Comparison of ENCODE assay signal across 29 cellular contexts in genomic region chr21:41373253-41373652, GRCh38. TPM values are rescaled to one million over a fixed set of nuclear protein-coding genes. Genes with fewer than 3 reads are reported as not detected.
"Had no signal": no experiment of that assay in that cellular context is flagged by ENCODE, and none has a peak within 500 bp of the region (broad histone marks: within the 10 kb centered on the region; RNA-seq: fewer than 3 reads in every experiment).

No MANE protein-coding gene starts in this region.

- H3K4me1 ChIP-seq: parathyroid adenoma had no signal

- ATAC-seq: activated T-cell treated with anti-CD3 and anti-CD28 coated beads, Interleukin-2, amount 50 U/mL, for 72 hours; body of pancreas; heart right ventricle; left colon; right cardiac atrium; stimulated activated naive B cell treated with anti-CD40 and anti-IgM and Interleukin-4, amounts not matched to agents 10 μg/mL and 1 μg/mL and 100 μg/mL, for 72 hours had no signal

- H3K27ac ChIP-seq: body of pancreas, cardiac muscle cell, heart right ventricle, parathyroid adenoma, upper lobe of left lung had no signal

- H3K9me3 ChIP-seq: body of pancreas, heart right ventricle, upper lobe of left lung had no signal

- H3K9ac ChIP-seq: parathyroid adenoma had no signal

- H3K36me3 ChIP-seq: cardiac muscle cell had no signal

- H3K9me3 Mint-ChIP-seq: activated B cell treated with CpG ODN at 0.5 μM for 24 hours; activated CD4-positive, alpha-beta memory T cell treated with anti-CD3 and anti-CD28 coated beads for 36 hours; activated T-cell treated with anti-CD3 and anti-CD28 coated beads, Interleukin-2, amount 50 U/mL, for 72 hours; dendritic cell treated with granulocyte-macrophage colony-stimulating factor and Interleukin-4, amounts not matched to agents 40 ng/mL and 50 ng/mL, for 4 days; memory B cell; nephron progenitor cell; stimulated activated naive B cell treated with anti-CD40 and anti-IgM and Interleukin-4, amounts not matched to agents 10 μg/mL and 1 μg/mL and 100 μg/mL, for 72 hours had no signal

- H3K4me3 ChIP-seq: body of pancreas, cardiac muscle cell, heart right ventricle, upper lobe of left lung had no signal

- H2AFZ ChIP-seq: parathyroid adenoma had no signal

- FAIRE-seq: keratinocyte had no signal

- H3K27me3 ChIP-seq: body of pancreas, upper lobe of left lung had no signal

- DNase-seq: activated CD4-positive, alpha-beta memory T cell treated with anti-CD3 and anti-CD28 coated beads for 36 hours; activated CD4-positive, alpha-beta T cell treated with anti-CD3 and anti-CD28 coated beads for 4 hours; activated gamma-delta T cell; activated T-cell treated with anti-CD3 and anti-CD28 coated beads, Interleukin-2, amount 50 U/mL, for 72 hours; body of pancreas; effector CD4-positive, alpha-beta T cell; erythroblast; foreskin fibroblast; heart right ventricle; left colon; nephron progenitor cell; stimulated activated CD4-positive, alpha-beta T cell treated with anti-CD3 and anti-CD28 coated beads, Interleukin-2, amount 100 ng/mL, for 24 hours; stimulated activated naive B cell treated with anti-CD40 and anti-IgM and Interleukin-4, amounts not matched to agents 10 μg/mL and 1 μg/mL and 100 μg/mL, for 72 hours; T-helper 9 cell; upper lobe of left lung had no signal

- H3K4me3 Mint-ChIP-seq: activated B cell treated with CpG ODN at 0.5 μM for 24 hours; activated CD4-positive, alpha-beta memory T cell treated with anti-CD3 and anti-CD28 coated beads for 36 hours; activated T-cell treated with anti-CD3 and anti-CD28 coated beads, Interleukin-2, amount 50 U/mL, for 72 hours; dendritic cell treated with granulocyte-macrophage colony-stimulating factor and Interleukin-4, amounts not matched to agents 40 ng/mL and 50 ng/mL, for 4 days; memory B cell; nephron progenitor cell; stimulated activated naive B cell treated with anti-CD40 and anti-IgM and Interleukin-4, amounts not matched to agents 10 μg/mL and 1 μg/mL and 100 μg/mL, for 72 hours had no signal

- H3K79me2 ChIP-seq: parathyroid adenoma had no signal

- H3K27ac Mint-ChIP-seq: activated B cell treated with CpG ODN at 0.5 μM for 24 hours; activated CD4-positive, alpha-beta memory T cell treated with anti-CD3 and anti-CD28 coated beads for 36 hours; activated T-cell treated with anti-CD3 and anti-CD28 coated beads, Interleukin-2, amount 50 U/mL, for 72 hours; dendritic cell treated with granulocyte-macrophage colony-stimulating factor and Interleukin-4, amounts not matched to agents 40 ng/mL and 50 ng/mL, for 4 days; memory B cell; nephron progenitor cell; stimulated activated naive B cell treated with anti-CD40 and anti-IgM and Interleukin-4, amounts not matched to agents 10 μg/mL and 1 μg/mL and 100 μg/mL, for 72 hours had no signal

- H3K27me3 Mint-ChIP-seq: activated B cell treated with CpG ODN at 0.5 μM for 24 hours; activated CD4-positive, alpha-beta memory T cell treated with anti-CD3 and anti-CD28 coated beads for 36 hours; dendritic cell treated with granulocyte-macrophage colony-stimulating factor and Interleukin-4, amounts not matched to agents 40 ng/mL and 50 ng/mL, for 4 days; memory B cell; stimulated activated naive B cell treated with anti-CD40 and anti-IgM and Interleukin-4, amounts not matched to agents 10 μg/mL and 1 μg/mL and 100 μg/mL, for 72 hours had no signal

RNA-seq across cellular contexts. Expression of gene MX1, which starts 52.8 kb away (rescaled TPM):
- total RNA-seq: cardiac muscle cell had no signal
- polyA plus RNA-seq: cardiac muscle cell had no signal

RNA-seq across cellular contexts. Expression of gene FAM3B, which starts 56.7 kb away (rescaled TPM):
- total RNA-seq: activated B cell treated with CpG ODN at 0.5 μM for 24 hours; activated CD4-positive, alpha-beta memory T cell treated with anti-CD3 and anti-CD28 coated beads for 36 hours; activated T-cell treated with anti-CD3 and anti-CD28 coated beads, Interleukin-2, amount 50 U/mL, for 72 hours; cardiac muscle cell; cerebellum; fibroblast of lung; myocyte; pulmonary artery endothelial cell; skeletal muscle tissue; T-helper 1 cell treated with Interleukin-12 subunit alpha and Interleukin-12 subunit beta and Interleukin-4 antibody, amounts not matched to agents 30 ng/mL and 1 ng/mL, for 36 hours; temporal lobe had no signal
- polyA plus RNA-seq: cardiac muscle cell, fibroblast of lung, keratinocyte had no signal
